In the genomic region with DNA sequence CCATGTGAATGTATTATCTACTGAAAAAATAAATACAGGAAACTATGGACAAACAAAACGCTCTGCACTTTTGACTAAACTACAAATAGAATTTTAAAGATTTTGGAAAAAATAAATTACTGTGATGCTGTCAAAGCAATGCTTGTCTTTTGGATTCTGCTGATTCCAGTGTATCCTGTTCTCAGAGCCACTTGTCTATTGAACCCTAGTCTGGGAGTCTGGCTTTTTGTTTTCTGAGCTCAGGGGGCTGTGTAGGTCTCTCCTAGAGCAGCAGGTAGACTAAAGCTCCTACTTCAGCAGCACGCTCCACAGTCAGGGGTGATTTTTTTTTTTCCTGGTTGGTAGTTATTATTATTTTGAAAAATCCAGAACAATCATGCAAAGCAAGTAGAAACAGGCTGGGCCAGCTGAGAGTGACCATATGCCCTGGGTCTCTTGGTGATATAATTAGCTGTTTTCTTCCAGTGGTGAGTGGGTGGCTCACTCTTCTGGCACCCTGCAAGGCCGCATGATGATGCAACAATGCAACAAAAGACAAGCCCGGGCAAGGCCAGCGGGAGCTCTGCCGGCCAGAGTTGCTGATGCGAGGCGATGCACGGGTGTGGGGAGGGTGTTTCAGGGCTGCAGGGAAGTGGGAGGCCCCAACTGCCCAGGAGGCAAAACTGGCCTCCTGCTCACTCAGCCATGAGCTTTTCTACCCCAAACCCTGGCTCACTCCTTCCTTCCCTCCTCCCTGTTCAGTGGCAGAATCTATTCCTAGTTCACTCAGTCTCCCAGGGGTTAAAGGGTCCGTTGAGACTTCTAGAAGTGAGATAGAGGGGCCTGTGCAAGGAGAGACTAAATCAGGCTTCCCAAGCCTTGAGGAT, we compare ENCODE assay signal across 8 cellular contexts. TPM values are rescaled to one million over a fixed set of nuclear protein-coding genes. Genes with fewer than 3 reads are reported as not detected.
A peak's percentile ranks its signal among the peaks of the same experiment; 100 is the strongest.
DNase-seq lines count a peak whose midpoint lies in the region; ATAC-seq and TF ChIP-seq lines count a peak whose summit lies in the region.

No MANE protein-coding gene starts in this region.

- H3K4me2 ChIP-seq in HCT116 (ENCODE audit: low read length): peak overlapping the region; percentile 74

- TF ChIP-seq CTCF in GM12865 (IDR thresholded peaks at IDR 0.05; ENCODE audit: insufficient read depth, low read depth, low read length, missing control alignments) (no peak), HCT116 (IDR thresholded peaks at IDR 0.05 in 2 of 3, conservative IDR thresholded peaks at IDR 0.05 in 1 of 3; ENCODE audit: borderline replicate concordance in 1 of 3, insufficient read depth in 1 of 3, low read depth in 2 of 3, low read length in 2 of 3) (no peak), foreskin fibroblast (IDR thresholded peaks at IDR 0.05; ENCODE audit: low read depth, low read length) (no peak)

- CTCF ChIA-PET in HCT116 (lab: Charles Lee): interaction anchor here (0.9 to 1.1 kb wide), 2 partner anchors 10 to 92 kb away, joined by 3 to 4 read pairs; no protein-coding TSS in a partner anchor

- ATAC-seq in HCT116: peak; percentile 91

- POLR2A ChIA-PET in HCT116 (lab: Charles Lee): interaction anchor here (0.8 to 9.1 kb wide), 6 partner anchors 10 to 19 kb away, joined by 3 to 119 read pairs (median 4); partner anchors contain the start of gene CDKN1A

- no peaks in the 10 kb centered on the region for H3K9me2 ChIP-seq in HCT116 (ENCODE audit: insufficient read depth)

- H3K27ac ChIP-seq in HCT116 (ENCODE audit: low read depth, low read length): peak overlapping the region; percentile 83

- RAD21 ChIA-PET in HCT116 (lab: Charles Lee; ENCODE audit: low non-redundant PET in 1 of 2, low total read pairs in 2 of 2, uncharacterized antibody in 2 of 2, unreplicated experiment in 2 of 2): interaction anchor here in 1 of 2 experiments (1.4 kb wide), 1 partner anchor 12 kb away, joined by 5 read pairs; the partner anchor contains the start of gene CDKN1A

- peak overlapping the region; percentile 42 for H3K9ac ChIP-seq in HCT116 (ENCODE audit: low read length)

- no peaks in the 10 kb centered on the region for H3K27me3 ChIP-seq in HCT116 (ENCODE audit: insufficient read depth, low read length)

- BruUV-seq in HCT116 (replicated peaks; lab: Mats Ljungman, UMichigan): TSS peak; percentile 94

- H4K20me1 ChIP-seq in HCT116 (ENCODE audit: insufficient read depth): no peaks in the 10 kb centered on the region

- TF ChIP-seq RAD21 in HCT116 (IDR thresholded peaks at IDR 0.05; ENCODE audit: low read depth): 0 out of 2 replicates have a peak, but pooled peaks have one; percentile 19

- TF ChIP-seq POLR2A in HCT116 (IDR thresholded peaks at IDR 0.05; ENCODE audit: borderline replicate concordance, extremely low read depth, insufficient read depth, insufficient read length): no peak

- no peaks in the 10 kb centered on the region for H3K79me2 ChIP-seq in HCT116 (ENCODE audit: insufficient read depth, low read length)

- H3K36me3 ChIP-seq in HCT116 (ENCODE audit: control insufficient read depth in 1 of 2, insufficient read depth in 2 of 2, low read length in 2 of 2): no peaks in the 10 kb centered on the region

- DNase-seq in GM12865 (ENCODE audit: low read depth) (peak; percentile 95), HCT116 (ENCODE audit: low read depth, low spot score) (peak; percentile 59), NAMALWA (ENCODE audit: low spot score) (peak; percentile 61), SK-MEL-5 (ENCODE audit: low read depth, low spot score) (peak; percentile 83), foreskin fibroblast (peak; percentile 97 to 98), occipital lobe (lab: John Stamatoyannopoulos, UW) (peak; percentile 68), OCI-M2 (lab: John Stamatoyannopoulos, UW; ENCODE audit: unreplicated experiment) (no peak)
- no peak for DNase-seq in activated T-cell treated with anti-CD3 and anti-CD28 coated beads, Interleukin-2, amount 50 U/mL, for 1 hour

- peak overlapping the region; percentile 21 for H3K4me3 ChIP-seq in GM12865 (ENCODE audit: low read depth, low read length)
- H3K4me3 ChIP-seq in HCT116 (replicated peaks in 1 of 2; ENCODE audit: low read depth in 1 of 2, low read length in 2 of 2): peak overlapping the region; percentile 10 to 27
- H3K4me3 ChIP-seq in foreskin fibroblast (ENCODE audit: low read depth in 1 of 2, low read length in 2 of 2): no peak overlapping the region

- intact Hi-C loops in HCT116 (cut with micrococcal nuclease): no loop called here

- peaks cover 50 to 53% of the 10 kb centered on the region in 2 experiments for H3K4me1 ChIP-seq in HCT116 (ENCODE audit: control insufficient read depth in 1 of 2, insufficient read depth in 2 of 2, low read length in 2 of 2)

- no peaks in the 10 kb centered on the region for H3K9me3 ChIP-seq in HCT116 (ENCODE audit: control insufficient read depth in 1 of 2, insufficient read depth in 1 of 2, low read depth in 1 of 2, low read length in 2 of 2)

- in situ Hi-C loops in SK-MEL-5 (cut with HindIII; ENCODE audit: low pct_unique_long_range_greater_than_20kb, low sequenced_read_pairs): no loop called here

- H2AFZ ChIP-seq in HCT116 (ENCODE audit: low read depth, low read length, poor library complexity, severe bottlenecking): peak overlapping the region; percentile 83

TF ChIP-seq in HCT116, 20 proteins besides CTCF, POLR2A, EP300 and RAD21 (continues in another document):
- TF ChIP-seq ELF1 (IDR thresholded peaks at IDR 0.05; ENCODE audit: borderline replicate concordance, low read depth) (no peak), POLR2AphosphoS5 (IDR thresholded peaks at IDR 0.05; ENCODE audit: low read depth, low read length) (peak; percentile 65), EZH2phosphoT487 (IDR thresholded peaks at IDR 0.05; ENCODE audit: borderline replicate concordance) (no peak), SRF (IDR thresholded peaks at IDR 0.05; ENCODE audit: low read depth) (no peak; the same call in 1 of the 2 replicates), EGR1 (IDR thresholded peaks at IDR 0.05; ENCODE audit: low read depth) (peak; percentile 97), SP1 (IDR thresholded peaks at IDR 0.05; ENCODE audit: low read depth) (peak; percentile 89), JUND (IDR thresholded peaks at IDR 0.05) (peak; percentile 67), EZH2 (IDR thresholded peaks at IDR 0.05) (no peak), REST (IDR thresholded peaks at IDR 0.05; ENCODE audit: low read depth) (no peak)
- TF ChIP-seq, protein P1, sequence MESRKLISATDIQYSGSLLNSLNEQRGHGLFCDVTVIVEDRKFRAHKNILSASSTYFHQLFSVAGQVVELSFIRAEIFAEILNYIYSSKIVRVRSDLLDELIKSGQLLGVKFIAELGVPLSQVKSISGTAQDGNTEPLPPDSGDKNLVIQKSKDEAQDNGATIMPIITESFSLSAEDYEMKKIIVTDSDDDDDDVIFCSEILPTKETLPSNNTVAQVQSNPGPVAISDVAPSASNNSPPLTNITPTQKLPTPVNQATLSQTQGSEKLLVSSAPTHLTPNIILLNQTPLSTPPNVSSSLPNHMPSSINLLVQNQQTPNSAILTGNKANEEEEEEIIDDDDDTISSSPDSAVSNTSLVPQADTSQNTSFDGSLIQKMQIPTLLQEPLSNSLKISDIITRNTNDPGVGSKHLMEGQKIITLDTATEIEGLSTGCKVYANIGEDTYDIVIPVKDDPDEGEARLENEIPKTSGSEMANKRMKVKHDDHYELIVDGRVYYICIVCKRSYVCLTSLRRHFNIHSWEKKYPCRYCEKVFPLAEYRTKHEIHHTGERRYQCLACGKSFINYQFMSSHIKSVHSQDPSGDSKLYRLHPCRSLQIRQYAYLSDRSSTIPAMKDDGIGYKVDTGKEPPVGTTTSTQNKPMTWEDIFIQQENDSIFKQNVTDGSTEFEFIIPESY (IDR thresholded peaks at IDR 0.05; ENCODE audit: extremely low read depth, insufficient replicate concordance, low read length): no peak
- TF ChIP-seq, protein P2, sequence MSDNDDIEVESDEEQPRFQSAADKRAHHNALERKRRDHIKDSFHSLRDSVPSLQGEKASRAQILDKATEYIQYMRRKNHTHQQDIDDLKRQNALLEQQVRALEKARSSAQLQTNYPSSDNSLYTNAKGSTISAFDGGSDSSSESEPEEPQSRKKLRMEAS (IDR thresholded peaks at IDR 0.05): peak; percentile 81

RNA-seq across cellular contexts. Expression of gene CDKN1A, which starts 11.6 kb away (rescaled TPM):
- total RNA-seq in HCT116 (2021; ENCODE audit: unreplicated experiment): 179 TPM
- 218 and 229 TPM in 2 replicates for polyA plus RNA-seq in HCT116 (2012)
- 65.0 and 68.0 TPM in 2 replicates for total RNA-seq in SK-MEL-5 (2014; rRNA removed; shearing (Covaris generic))
- 182 and 191 TPM in 2 replicates for polyA plus RNA-seq in SK-MEL-5 (2015; cell fraction: cytosol; rRNA removed)
- polyA plus RNA-seq in SK-MEL-5 (2015; cell fraction: nucleus; rRNA removed): 45.7 and 54.2 TPM in 2 replicates
- total RNA-seq in occipital lobe: 2.0 TPM

RNA-seq across cellular contexts. Expression of gene RAB44, which starts 30.7 kb away (rescaled TPM):
- total RNA-seq in HCT116 (2021; ENCODE audit: unreplicated experiment) (0.05 TPM), occipital lobe (not detected)
- polyA plus RNA-seq in HCT116 (2012): 0.02 and 0.03 TPM in 2 replicates
- total RNA-seq in SK-MEL-5 (2014; rRNA removed; shearing (Covaris generic)): not detected in 2 replicates
- polyA plus RNA-seq in SK-MEL-5 (2015; cell fraction: cytosol; rRNA removed): not detected in 2 replicates
- polyA plus RNA-seq in SK-MEL-5 (2015; cell fraction: nucleus; rRNA removed): 0.11 TPM in 1 of 2 replicates, not detected in the other

Comparison
In these comparisons a context has a peak if more than half of its experiments do, and no peak if none do; other contexts are left out.
1. DNase-seq: peak in GM12865 (single experiment), HCT116 (single experiment), NAMALWA (single experiment), SK-MEL-5 (single experiment), foreskin fibroblast (2 of 2) and occipital lobe (single experiment); none in OCI-M2 (single experiment) and activated T-cell treated with anti-CD3 and anti-CD28 coated beads, Interleukin-2, amount 50 U/mL, for 1 hour (single experiment).
2. H3K4me3 ChIP-seq: peak in GM12865 (single experiment) and HCT116 (2 of 2); none in foreskin fibroblast (0 of 2).
3. RNA of gene CDKN1A, which starts 11.6 kb away (total RNA-seq): 179 TPM in HCT116 (single experiment) and 65.0 to 68.0 TPM in SK-MEL-5; 2.0 TPM in occipital lobe (single experiment); every median in the first group is over 10 times any median in the second.